ENCODE assay signal across 8 cellular contexts in genomic region chr6:111565316-111566221, GRCh38. TPM values are rescaled to one million over a fixed set of nuclear protein-coding genes. Genes with fewer than 3 reads are reported as not detected.
A peak's percentile ranks its signal among the peaks of the same experiment; 100 is the strongest.
DNase-seq lines count a peak whose midpoint lies in the region; ATAC-seq and TF ChIP-seq lines count a peak whose summit lies in the region.

No MANE protein-coding gene starts in this region.

- peak overlapping the region; percentile 82 for H4K91ac ChIP-seq in IMR-90 (ENCODE audit: insufficient read depth, low read depth, low read length)

- intact Hi-C loops in IMR-90 (cut with micrococcal nuclease) = loop anchor here (5.0 kb wide), 1 partner anchor 83 kb away; the partner anchor contains the start of gene REV3L

- CTCF ChIA-PET in IMR-90 (lab: Yijun Ruan, JAX) = interaction anchor here (1.2 to 1.7 kb wide), 3 partner anchors 8 to 87 kb away, joined by 3 to 5 read pairs (median 4); no protein-coding TSS in a partner anchor

- H2AK5ac ChIP-seq in IMR-90 (ENCODE audit: low read depth, low read length) = peak overlapping the region; percentile 99

- peak overlapping the region; percentile 37 for H3K4me3 Mint-ChIP-seq in T-helper 2 cell treated with Interferon-gamma antibody and Interleukin-4, amounts not matched to agents 5 μg/mL and 100 μg/mL, for 36 hours

- peak overlapping the region; percentile 86 for H2BK20ac ChIP-seq in IMR-90 (ENCODE audit: low read depth, low read length)

- POLR2A ChIA-PET in IMR-90 (lab: Charles Lee; ENCODE audit: unreplicated experiment) = no interaction called here

- peak overlapping the region; percentile 62 to 90; a peak in 2 of 4 replicates for H4K8ac ChIP-seq in IMR-90 (ENCODE audit: low read depth in 2 of 2, low read length in 2 of 2)

- peak overlapping the region; percentile 84 for H4K5ac ChIP-seq in IMR-90 (ENCODE audit: low read depth, low read length)

- peaks cover 72% of the 10 kb centered on the region for H3K36me3 Mint-ChIP-seq in T-helper 2 cell treated with Interferon-gamma antibody and Interleukin-4, amounts not matched to agents 5 μg/mL and 100 μg/mL, for 36 hours (ENCODE audit: low read depth)

- no peak overlapping the region for H3K56ac ChIP-seq in IMR-90 (ENCODE audit: extremely low read depth, insufficient read depth, low read length)

- peak overlapping the region; percentile 95 for H3K4ac ChIP-seq in IMR-90 (ENCODE audit: low read depth, low read length)

- TF ChIP-seq CTCF in IMR-90 (conservative IDR thresholded peaks at IDR 0.05; ENCODE audit: low read depth, low read length) = no peak

- no peaks in the 10 kb centered on the region for H3K27me3 ChIP-seq in IMR-90 (ENCODE audit: control insufficient read depth, insufficient read depth, low read length)
- no peaks in the 10 kb centered on the region for H3K27me3 ChIP-seq in iPS-18a (ENCODE audit: control insufficient read depth, insufficient read depth, low read length)

- no peak for TF ChIP-seq POLR2A in IMR-90 (IDR thresholded peaks at IDR 0.05; ENCODE audit: low read depth, low read length)

- H2AK9ac ChIP-seq in IMR-90 (replicated peaks; ENCODE audit: low read depth, low read length, poor library complexity) = peak overlapping the region; percentile 47

- peak overlapping the region; percentile 85 for H3K14ac ChIP-seq in IMR-90 (replicated peaks; ENCODE audit: low read depth, low read length)

- dilution Hi-C loops in IMR-90 (cut with HindIII; ENCODE audit: low sequenced_read_pairs, unreplicated experiment) = no loop called here

- no TSS peak for BruUV-seq in IMR-90 (replicated peaks; lab: Mats Ljungman, UMichigan)

- no peaks in the 10 kb centered on the region for H4K20me1 ChIP-seq in IMR-90 (ENCODE audit: insufficient read depth, low read length)

- no peaks in the 10 kb centered on the region for H3K27me3 Mint-ChIP-seq in T-helper 2 cell treated with Interferon-gamma antibody and Interleukin-4, amounts not matched to agents 5 μg/mL and 100 μg/mL, for 36 hours (ENCODE audit: low read depth)

- in situ Hi-C loops in IMR-90 (cut with MboI; ENCODE audit: low sequenced_read_pairs) = no loop called here

- H2BK5ac ChIP-seq in IMR-90 (ENCODE audit: low read depth, low read length, poor library complexity, severe bottlenecking) = peak overlapping the region; percentile 69

- DNase-seq in DMS153 treated with DMSO at 0.1 percent for 48 hours (lab: John Stamatoyannopoulos, UW; ENCODE audit: unreplicated experiment) (peak; percentile 68), IMR-90 (no peak), HuH-7.5 (ENCODE audit: low spot score) (no peak)
- DNase-seq in T-helper 2 cell treated with Interferon-gamma antibody and Interleukin-4, amounts not matched to agents 5 μg/mL and 100 μg/mL, for 36 hours (ENCODE audit: low spot score) = no peak
- no peak for DNase-seq in central memory CD4-positive, alpha-beta T cell

- H3K23ac ChIP-seq in IMR-90 (ENCODE audit: low read depth, low read length) = peak overlapping the region; percentile 79; the same call in 1 of the 2 replicates

- H3K9ac ChIP-seq in IMR-90 (ENCODE audit: low read depth, low read length) (no peak overlapping the region), iPS-18a (ENCODE audit: low read length) (peak overlapping the region; percentile 1)

- H3K36me3 ChIP-seq in IMR-90 (ENCODE audit: control insufficient read depth, insufficient read depth, low read length) (peaks cover 20% of the 10 kb centered on the region), iPS-18a (ENCODE audit: control insufficient read depth, low read depth, low read length) (peaks cover 8% of the 10 kb centered on the region)

- H3K4me1 Mint-ChIP-seq in T-helper 2 cell treated with Interferon-gamma antibody and Interleukin-4, amounts not matched to agents 5 μg/mL and 100 μg/mL, for 36 hours (ENCODE audit: low read depth) = peaks cover 69% of the 10 kb centered on the region

- ATAC-seq in GM19395 (IDR thresholded peaks at IDR 0.05; ENCODE audit: unreplicated experiment) = peak; percentile 79
- no peak for ATAC-seq in IMR-90 (ENCODE audit: low read depth)

- peak overlapping the region; percentile 75 for H2AFZ ChIP-seq in IMR-90 (replicated peaks; ENCODE audit: low read length, poor library complexity)

- H3K4me1 ChIP-seq in IMR-90 (ENCODE audit: control insufficient read depth, insufficient read depth, low read length) (peaks cover 28% of the 10 kb centered on the region), iPS-18a (ENCODE audit: control insufficient read depth, low read depth, low read length) (peaks cover 9% of the 10 kb centered on the region)

- WGBS in IMR-90 (ENCODE audit: extremely low coverage in 2 of 2, insufficient read length in 1 of 2), 2 experiments = 94% methylated on average over 8 of the region's 12 CpGs; no CpG with 5 or more reads in 1 of the 2 experiments

- H3K9me1 ChIP-seq in IMR-90 (ENCODE audit: insufficient read depth, low read length) = peaks cover 37% of the 10 kb centered on the region

- H3K4me3 ChIP-seq in IMR-90 (ENCODE audit: insufficient read depth, low read depth, low read length) (no peak overlapping the region), iPS-18a (ENCODE audit: low read length) (no peak overlapping the region)

- no peaks in the 10 kb centered on the region for H3K9me3 Mint-ChIP-seq in T-helper 2 cell treated with Interferon-gamma antibody and Interleukin-4, amounts not matched to agents 5 μg/mL and 100 μg/mL, for 36 hours

- H2BK120ac ChIP-seq in IMR-90 (ENCODE audit: low read depth, low read length) = peak overlapping the region; percentile 94

- peak overlapping the region; percentile 84 for H3K18ac ChIP-seq in IMR-90 (ENCODE audit: low read depth, low read length)

- no peak for TF ChIP-seq RAD21 in IMR-90 (IDR thresholded peaks at IDR 0.05; ENCODE audit: low read length)

- H2BK15ac ChIP-seq in IMR-90 (ENCODE audit: low read depth, low read length) = peak overlapping the region; percentile 92; the same call in 2 of the 3 replicates

- no peaks in the 10 kb centered on the region for H3K9me3 ChIP-seq in IMR-90 (ENCODE audit: control insufficient read depth, insufficient read depth, low read length)
- no peaks in the 10 kb centered on the region for H3K9me3 ChIP-seq in iPS-18a (ENCODE audit: control insufficient read depth, low read depth, low read length)

- H3K27ac ChIP-seq in IMR-90 (ENCODE audit: insufficient read depth, low read length) (peak overlapping the region; percentile 69), iPS-18a (ENCODE audit: low read length) (peak overlapping the region; percentile 4), temporal lobe (ENCODE audit: low read depth, low read length) (peak overlapping the region; percentile 67)

- H3K4me2 ChIP-seq in IMR-90 (ENCODE audit: low read depth, low read length) = no peak overlapping the region

- H3K79me1 ChIP-seq in IMR-90 (ENCODE audit: low read depth in 1 of 2, low read length in 2 of 2) = peaks cover 24 to 72% of the 10 kb centered on the region in 2 experiments

- peak overlapping the region; percentile 95 for H3K27ac Mint-ChIP-seq in T-helper 2 cell treated with Interferon-gamma antibody and Interleukin-4, amounts not matched to agents 5 μg/mL and 100 μg/mL, for 36 hours

TF ChIP-seq in IMR-90, 13 proteins besides CTCF, POLR2A, EP300 and RAD21:
- no peak for TF ChIP-seq MXI1 (IDR thresholded peaks at IDR 0.05; ENCODE audit: borderline replicate concordance, low read depth, low read length)
- TF ChIP-seq SMC3 (IDR thresholded peaks at IDR 0.05; ENCODE audit: low read depth, low read length) = no peak
- no peak for TF ChIP-seq USF2 (IDR thresholded peaks at IDR 0.05; ENCODE audit: low read depth, low read length)

RNA-seq across cellular contexts. Expression of gene TRAF3IP2, which starts 40.1 kb away (rescaled TPM):
- total RNA-seq in IMR-90 (2012; rRNA removed) (11.7 and 15.2 TPM in 2 replicates), temporal lobe (2.2 TPM)
- 12.8 and 14.9 TPM in 2 replicates for polyA plus RNA-seq in IMR-90 (2012; rRNA removed)
- polyA plus RNA-seq in IMR-90 (2012; cell fraction: cytosol; rRNA removed) = 12.6 and 14.2 TPM in 2 replicates
- polyA plus RNA-seq in IMR-90 (2012; cell fraction: nucleus; rRNA removed; ENCODE audit: low replicate concordance) = 8.7 and 9.4 TPM in 2 replicates

Comparison
In these comparisons a context has a peak if more than half of its experiments do, and no peak if none do; other contexts are left out.
1. H3K27ac ChIP-seq: peak in every context shown above with its lines; median percentile 69 in IMR-90; 67 in temporal lobe; 4 in iPS-18a.